8 cellular contexts compared by ENCODE assay signal in genomic region chr4:125833-126232, GRCh38. TPM values are rescaled to one million over a fixed set of nuclear protein-coding genes. Genes with fewer than 3 reads are reported as not detected.
DNase-seq lines count a peak whose midpoint lies in the region; ATAC-seq, FAIRE-seq and TF ChIP-seq lines count a peak whose summit lies in the region.

No MANE protein-coding gene starts in this region.

- no peak for TF ChIP-seq CTCF in CD8-positive, alpha-beta T cell (IDR thresholded peaks at IDR 0.05)
- no peak for TF ChIP-seq CTCF in H1 (IDR thresholded peaks at IDR 0.05; ENCODE audit: control extremely low read depth in 1 of 3, insufficient read depth in 1 of 3, low read depth in 1 of 3, low read length in 3 of 3)

- peaks cover 5% of the 10 kb centered on the region for H3K23me2 ChIP-seq in H1 (ENCODE audit: low read depth, low read length)

- peak overlapping the region; percentile 100 for H3K9ac ChIP-seq in NT2/D1 (ENCODE audit: insufficient read length, low read depth)
- peak overlapping the region in 3 of 4 experiments; percentile 97 to 100 (median 99); a peak in 6 of 7 replicates for H3K9ac ChIP-seq in H1 (replicated peaks in 1 of 4; ENCODE audit: extremely low read depth in 1 of 4, low read depth in 3 of 4, low read length in 3 of 4)
- H3K9ac ChIP-seq in neuronal stem cell (ENCODE audit: low read depth, low read length, poor library complexity), result peak overlapping the region; percentile 96

- H3K4ac ChIP-seq in H1 (replicated peaks; ENCODE audit: insufficient read length, low read depth, low read length) (no peak overlapping the region), neuronal stem cell (ENCODE audit: low read length) (no peak overlapping the region)

- intact Hi-C loops in CD8-positive, alpha-beta T cell (cut with DNase I, micrococcal nuclease), result loop anchor here (1.0 to 2.0 kb wide), 3 partner anchors 7 to 211 kb away; partner anchors contain the start of gene ZNF141 (in 1 of the 2)

- WGBS in H1 (ENCODE audit: extremely low coverage in 1 of 2, insufficient coverage in 1 of 2, insufficient read length in 1 of 2, insufficient replicate concordance in 2 of 2, low coverage in 1 of 2, low lambda C conversion rate in 2 of 2, missing lambda C conversion rate in 1 of 2), 2 experiments, result 40% methylated on average over 5 of the region's 5 CpGs; no CpG with 5 or more reads in 1 of the 2 experiments
- WGBS in neuronal stem cell (ENCODE audit: extremely low coverage in 2 of 2, insufficient read length in 2 of 2, insufficient replicate concordance in 1 of 2), 2 donors, result no CpG with 5 or more reads among the region's 5 CpGs

- TF ChIP-seq POLR2A in H1 (IDR thresholded peaks at IDR 0.05; ENCODE audit: control extremely low read depth in 1 of 2, low read depth in 2 of 2, low read length in 2 of 2), result no peak

- H3K23ac ChIP-seq in H1 (ENCODE audit: insufficient read length) (no peak overlapping the region), neuronal stem cell (ENCODE audit: low read depth, low read length, poor library complexity) (no peak overlapping the region)

- peaks cover 24% of the 10 kb centered on the region for H3K4me1 ChIP-seq in CD8-positive, alpha-beta T cell (ENCODE audit: insufficient read depth, low read length)
- no peaks in the 10 kb centered on the region for H3K4me1 ChIP-seq in NT2/D1 (ENCODE audit: insufficient read depth, insufficient read length)
- peaks cover 0 to 2% (median 0%) of the 10 kb centered on the region in 4 experiments; a peak in 3 of 7 replicates for H3K4me1 ChIP-seq in H1 (replicated peaks in 1 of 4; ENCODE audit: control insufficient read depth in 3 of 4, insufficient read depth in 4 of 4, low read length in 3 of 4)
- H3K4me1 ChIP-seq in neuronal stem cell (ENCODE audit: control insufficient read depth in 2 of 2, insufficient read depth in 1 of 2, low read depth in 1 of 2, low read length in 2 of 2), result peaks cover 0 to 5% of the 10 kb centered on the region in 2 donors

- no peak overlapping the region for H2BK20ac ChIP-seq in H1 (ENCODE audit: low read length)

- H2BK12ac ChIP-seq in H1 (ENCODE audit: low read depth, low read length) (0 out of 2 replicates have a peak overlapping the region, but pooled peaks have one; percentile 50), neuronal stem cell (ENCODE audit: low read length) (no peak overlapping the region)

- H2BK120ac ChIP-seq in H1 (replicated peaks; ENCODE audit: low read depth, low read length), result no peak overlapping the region
- no peak overlapping the region for H2BK120ac ChIP-seq in neuronal stem cell (ENCODE audit: low read depth, low read length)

- H3K4me2 ChIP-seq in H1 (ENCODE audit: insufficient read depth in 1 of 2, low read depth in 2 of 2, low read length in 2 of 2) (peak overlapping the region; percentile 95), neuronal stem cell (ENCODE audit: insufficient read depth, low read length, poor library complexity, severe bottlenecking) (peak overlapping the region; percentile 82)

- H2AFZ ChIP-seq in H1 (ENCODE audit: low read length), result no peak overlapping the region
- peak overlapping the region; percentile 91 for H2AFZ ChIP-seq in neuronal stem cell (ENCODE audit: low read length)

- H3K18ac ChIP-seq in H1 (ENCODE audit: extremely low read depth, low read length), result peak overlapping the region; percentile 28; the same call in 1 of the 2 replicates
- peak overlapping the region; percentile 5 for H3K18ac ChIP-seq in neuronal stem cell (ENCODE audit: low read length)

- peaks cover 11% of the 10 kb centered on the region for H3K9me3 Mint-ChIP-seq in CD8-positive, alpha-beta T cell

- H3K4me3 ChIP-seq in CD8-positive, alpha-beta T cell (ENCODE audit: low read depth, low read length), result peak overlapping the region; percentile 96
- H3K4me3 ChIP-seq in NT2/D1 (ENCODE audit: insufficient read length, low read depth) (peak overlapping the region; percentile 98), H1 (ENCODE audit: extremely low read depth in 1 of 4, insufficient read depth in 2 of 4, low read depth in 3 of 4, low read length in 4 of 4) (peak overlapping the region; percentile 78 to 98 (median 94)), neuronal stem cell (ENCODE audit: low read length in 2 of 2) (peak overlapping the region; percentile 75 to 98)

- H2BK5ac ChIP-seq in H1 (ENCODE audit: low read depth, low read length) (peak overlapping the region; percentile 77; the same call in 1 of the 2 replicates), neuronal stem cell (ENCODE audit: low read length) (no peak overlapping the region)

- H4K5ac ChIP-seq in H1 (ENCODE audit: insufficient read length, low read depth, low read length), result no peak overlapping the region

- no peak for ATAC-seq in CD8-positive, alpha-beta T cell
- no peak for ATAC-seq in GM21526 (IDR thresholded peaks at IDR 0.05; ENCODE audit: low FRiP score, unreplicated experiment)
- ATAC-seq in HG02981 (IDR thresholded peaks at IDR 0.05; ENCODE audit: unreplicated experiment), result no peak

- CTCF ChIA-PET in CD8-positive, alpha-beta T cell (lab: Charles Lee), result no interaction called here
- CTCF ChIA-PET in H1 (lab: Charles Lee; ENCODE audit: partially characterized antibody), result no interaction called here

- H3K36me3 Mint-ChIP-seq in CD8-positive, alpha-beta T cell, result peaks cover 59% of the 10 kb centered on the region

- no peak overlapping the region for H4K91ac ChIP-seq in H1 (replicated peaks; ENCODE audit: insufficient read length, low read length)
- no peak overlapping the region for H4K91ac ChIP-seq in neuronal stem cell (ENCODE audit: low read depth, low read length, poor library complexity)

- H3K79me2 ChIP-seq in H1 (ENCODE audit: control insufficient read depth in 1 of 2, insufficient read depth in 2 of 2, low read length in 2 of 2), result peaks cover 10 to 57% of the 10 kb centered on the region in 2 experiments

- no peak for TF ChIP-seq RAD21 in H1 (IDR thresholded peaks at IDR 0.05 in 1 of 2, conservative IDR thresholded peaks at IDR 0.05 in 1 of 2; ENCODE audit: low read depth in 2 of 2, low read length in 2 of 2)

- no peak for FAIRE-seq in H1 (lab: Jason Lieb, UNC)

- H3K27ac Mint-ChIP-seq in CD8-positive, alpha-beta T cell, result peak overlapping the region; percentile 99

- no peak overlapping the region for H3K27ac ChIP-seq in CD8-positive, alpha-beta T cell (ENCODE audit: low read depth, low read length)
- no peak overlapping the region for H3K27ac ChIP-seq in H1 (ENCODE audit: low read depth, low read length)
- no peak overlapping the region for H3K27ac ChIP-seq in neuronal stem cell (replicated peaks; ENCODE audit: low read length)

- H2AK5ac ChIP-seq in H1 (ENCODE audit: low read depth, low read length) (no peak overlapping the region; the same call in 1 of the 2 replicates), neuronal stem cell (ENCODE audit: low read depth, low read length) (no peak overlapping the region)

- H3K27me3 Mint-ChIP-seq in CD8-positive, alpha-beta T cell (ENCODE audit: low read depth), result no peaks in the 10 kb centered on the region

- H2BK15ac ChIP-seq in H1 (ENCODE audit: low read length) (no peak overlapping the region), neuronal stem cell (ENCODE audit: low read length) (no peak overlapping the region)

- H4K20me1 ChIP-seq in H1 (replicated peaks in 1 of 2; ENCODE audit: control insufficient read depth in 1 of 2, insufficient read depth in 2 of 2, low read length in 2 of 2), result peaks cover 0 to 5% of the 10 kb centered on the region in 2 experiments

- H3K27me3 ChIP-seq in CD8-positive, alpha-beta T cell (ENCODE audit: insufficient read depth, low read length), result no peaks in the 10 kb centered on the region
- H3K27me3 ChIP-seq in NT2/D1 (ENCODE audit: insufficient read depth, insufficient read length), result no peaks in the 10 kb centered on the region
- H3K27me3 ChIP-seq in H1 (replicated peaks in 1 of 4; ENCODE audit: control insufficient read depth in 3 of 4, extremely low read depth in 1 of 4, insufficient read depth in 3 of 4, low read length in 3 of 4), result no peaks in the 10 kb centered on the region
- H3K27me3 ChIP-seq in neuronal stem cell (ENCODE audit: control insufficient read depth in 3 of 3, insufficient read depth in 3 of 3, low read depth in 1 of 3, low read length in 3 of 3), result no peaks in the 10 kb centered on the region

- no peaks in the 10 kb centered on the region for H3K79me1 ChIP-seq in H1 (ENCODE audit: low read depth, low read length)
- peaks cover 2% of the 10 kb centered on the region for H3K79me1 ChIP-seq in neuronal stem cell (ENCODE audit: low read depth, low read length)

- H4K8ac ChIP-seq in H1 (ENCODE audit: extremely low read depth, insufficient read depth, low read length) (no peak overlapping the region), neuronal stem cell (ENCODE audit: low read depth, low read length) (no peak overlapping the region)

- peaks cover 8% of the 10 kb centered on the region for H3K9me3 ChIP-seq in CD8-positive, alpha-beta T cell (ENCODE audit: low read length)
- H3K9me3 ChIP-seq in NT2/D1 (ENCODE audit: insufficient read depth, low read length), result peaks cover 9% of the 10 kb centered on the region; the same call in 1 of the 2 replicates
- H3K9me3 ChIP-seq in H1 (ENCODE audit: insufficient read depth in 2 of 2, low read depth in 1 of 2, low read length in 1 of 2), result no peaks in the 10 kb centered on the region; a peak in 1 of 4 replicates
- peaks cover 10 to 23% of the 10 kb centered on the region in 2 donors for H3K9me3 ChIP-seq in neuronal stem cell (replicated peaks in 1 of 2; ENCODE audit: control insufficient read depth in 2 of 2, insufficient read depth in 1 of 2, low read depth in 1 of 2, low read length in 2 of 2)

- TF ChIP-seq EP300 in H1 (IDR thresholded peaks at IDR 0.05; ENCODE audit: borderline replicate concordance in 1 of 2, low read depth in 2 of 2, low read length in 2 of 2), result no peak

- no peak for DNase-seq in CD8-positive, alpha-beta T cell
- DNase-seq in NT2/D1 (ENCODE audit: low read depth, low spot score) (no peak), H1 (ENCODE audit: low read depth in 1 of 2, low spot score in 2 of 2) (peak in 1 of 2 experiments; percentile 43), neuronal stem cell (ENCODE audit: low spot score) (no peak), NCI-H748 treated with DMSO at 0.1 percent for 48 hours (lab: John Stamatoyannopoulos, UW) (no peak), occipital lobe (lab: John Stamatoyannopoulos, UW) (no peak)

- H3K4me1 Mint-ChIP-seq in CD8-positive, alpha-beta T cell (ENCODE audit: low read depth), result peaks cover 38% of the 10 kb centered on the region

- H3K4me3 Mint-ChIP-seq in CD8-positive, alpha-beta T cell, result peak overlapping the region; percentile 99

- H3K14ac ChIP-seq in H1 (ENCODE audit: insufficient read length) (no peak overlapping the region), neuronal stem cell (ENCODE audit: low read length) (peak overlapping the region; percentile 39)

- POLR2A ChIA-PET in CD8-positive, alpha-beta T cell (lab: Charles Lee), result interaction anchor here (0.9 kb wide), 1 partner anchor 13 kb away, joined by 3 read pairs; no protein-coding TSS in a partner anchor
- POLR2A ChIA-PET in H1 (lab: Charles Lee; ENCODE audit: partially characterized antibody), result interaction anchor here (1.0 to 4.6 kb wide), 10 partner anchors 10 to 179 kb away, joined by 3 to 47 read pairs (median 6); partner anchors contain the start of gene ZNF732

- no peak overlapping the region for H3K56ac ChIP-seq in H1 (replicated peaks; ENCODE audit: insufficient read length, low read depth, low read length)

- H3K36me3 ChIP-seq in CD8-positive, alpha-beta T cell (ENCODE audit: insufficient read depth, low read length), result peaks cover 12% of the 10 kb centered on the region
- H3K36me3 ChIP-seq in NT2/D1 (ENCODE audit: insufficient read depth, insufficient read length, low read length) (peaks cover 19% of the 10 kb centered on the region), H1 (ENCODE audit: control insufficient read depth in 2 of 4, insufficient read depth in 4 of 4, low read length in 3 of 4) (peaks cover 8 to 40% (median 12%) of the 10 kb centered on the region in 4 experiments; a peak in 7 of 8 replicates), neuronal stem cell (replicated peaks in 1 of 2; ENCODE audit: control insufficient read depth in 2 of 2, insufficient read depth in 2 of 2, low read length in 2 of 2) (peaks cover 15 to 25% of the 10 kb centered on the region in 2 donors)

RNA-seq across cellular contexts. Expression of gene ZNF718, which starts 1.5 kb away (rescaled TPM):
- 1 to 10 TPM; 3.6 to 4.0 TPM for total RNA-seq in CD8-positive, alpha-beta T cell
- 19.4 and 19.5 TPM in 2 replicates for total RNA-seq in H1 (2021; fragmentation: NEBNext Ultra II Directional; extraction: Animal tissue kit (Norgen Biotek cat#: 25700))
- 3.3 and 4.6 TPM in 2 replicates for polyA plus RNA-seq in H1 (2011; rRNA removed)
- 6.4 TPM for polyA plus RNA-seq in H1 (2011; cell fraction: cytosol; rRNA removed)
- polyA plus RNA-seq in H1 (2011; cell fraction: nucleus; rRNA removed), result 7.8 TPM
- polyA plus RNA-seq in H1 (2012, experiment 1 of 2), result 4.6 to 6.4 TPM (median 5.6 TPM) in 4 replicates
- 0.98 TPM for polyA plus RNA-seq in H1 (2012, experiment 2 of 2)
- 9.9 TPM for polyA plus RNA-seq in H1 (2013, experiment 1 of 2)
- 9.2 TPM for polyA plus RNA-seq in H1 (2013, experiment 2 of 2)
- polyA minus RNA-seq in H1 (2011; rRNA and poly(A)+ RNA removed), result 12.8 and 16.7 TPM in 2 replicates
- polyA minus RNA-seq in H1 (2011; cell fraction: cytosol; rRNA and poly(A)+ RNA removed), result 16.0 TPM
- polyA minus RNA-seq in H1 (2011; cell fraction: nucleus; rRNA and poly(A)+ RNA removed), result 52.7 TPM
- polyA plus RNA-seq in neuronal stem cell (2013, experiment 1 of 2), result 9.3 TPM
- polyA plus RNA-seq in neuronal stem cell (2013, experiment 2 of 2), result 10.0 TPM
- total RNA-seq in occipital lobe, result 22.8 TPM
